Comparison of ENCODE assay signal across 19 cellular contexts in genomic region chr3:155682437-155682836, GRCh38.
"Had no signal": no experiment of that assay in that cellular context is flagged by ENCODE, and none has a peak within 500 bp of the region (broad histone marks: within the 10 kb centered on the region; RNA-seq: fewer than 3 reads in every experiment).

No MANE protein-coding gene starts in this region.

- H3K9me3 Mint-ChIP-seq: activated naive CD4-positive, alpha-beta T cell treated with anti-CD3 and anti-CD28 coated beads, Interleukin-2, amount 50 U/mL, for 24 hours; immature natural killer cell; memory B cell; naive thymus-derived CD4-positive, alpha-beta T cell had no signal

- H3K36me3 ChIP-seq: ascending aorta, spleen, thyroid gland had no signal

- H3K9me3 ChIP-seq: ascending aorta, spleen, thyroid gland had no signal

- DNase-seq: activated CD4-positive, alpha-beta T cell treated with anti-CD3 and anti-CD28 coated beads for 1 hour; activated CD4-positive, alpha-beta T cell treated with anti-CD3 and anti-CD28 coated beads, Interleukin-2, amount 50 U/mL, for 48 hours; activated gamma-delta T cell; immature natural killer cell; kidney glomerular epithelial cell; left ventricle myocardium superior; naive thymus-derived CD4-positive, alpha-beta T cell; occipital lobe; posterior cingulate gyrus; retina; spleen; stimulated activated CD4-positive, alpha-beta T cell treated with anti-CD3 and anti-CD28 coated beads, Interleukin-4, amount 100 ng/mL, for 4 hours; stimulated activated naive CD4-positive, alpha-beta T cell treated with Interleukin-2 at 50 U/mL for 16 hours; T-helper 9 cell; thyroid gland had no signal

- ATAC-seq: left ventricle myocardium superior; naive thymus-derived CD4-positive, alpha-beta T cell had no signal

- H3K27ac ChIP-seq: ascending aorta, coronary artery, spleen, thyroid gland had no signal

- H3K27me3 ChIP-seq: ascending aorta, spleen, thyroid gland had no signal

- H3K27me3 Mint-ChIP-seq: activated naive CD4-positive, alpha-beta T cell treated with anti-CD3 and anti-CD28 coated beads, Interleukin-2, amount 50 U/mL, for 24 hours had no signal

- H3K4me1 Mint-ChIP-seq: activated naive CD4-positive, alpha-beta T cell treated with anti-CD3 and anti-CD28 coated beads, Interleukin-2, amount 50 U/mL, for 24 hours; immature natural killer cell; memory B cell; naive thymus-derived CD4-positive, alpha-beta T cell had no signal

- H3K4me3 ChIP-seq: ascending aorta, coronary artery, spleen, thyroid gland had no signal

- H3K27ac Mint-ChIP-seq: activated naive CD4-positive, alpha-beta T cell treated with anti-CD3 and anti-CD28 coated beads, Interleukin-2, amount 50 U/mL, for 24 hours; immature natural killer cell; memory B cell; naive thymus-derived CD4-positive, alpha-beta T cell had no signal

- H3K4me1 ChIP-seq: ascending aorta, spleen had no signal

- H3K4me3 Mint-ChIP-seq: activated naive CD4-positive, alpha-beta T cell treated with anti-CD3 and anti-CD28 coated beads, Interleukin-2, amount 50 U/mL, for 24 hours; immature natural killer cell; memory B cell; naive thymus-derived CD4-positive, alpha-beta T cell had no signal

- H3K36me3 Mint-ChIP-seq: activated naive CD4-positive, alpha-beta T cell treated with anti-CD3 and anti-CD28 coated beads, Interleukin-2, amount 50 U/mL, for 24 hours; immature natural killer cell; memory B cell; naive thymus-derived CD4-positive, alpha-beta T cell had no signal
